9 cellular contexts compared by ENCODE assay signal in genomic region chr7:115476666-115477065, GRCh38.
DNase-seq lines count a peak whose midpoint lies in the region; TF ChIP-seq lines count a peak whose summit lies in the region.
"Had no signal": no experiment of that assay in that cellular context is flagged by ENCODE, and none has a peak within 500 bp of the region (broad histone marks: within the 10 kb centered on the region; RNA-seq: fewer than 3 reads in every experiment).

No MANE protein-coding gene starts in this region.

- peaks cover 3% of the 10 kb centered on the region for H3F3A ChIP-seq in neural cell (ENCODE audit: insufficient read depth, low read length, poor library complexity, severe bottlenecking)

- intact Hi-C loops in head of caudate nucleus (cut with DNase I): no loop called here

- no peaks in the 10 kb centered on the region for H3K9me3 ChIP-seq in duodenal mucosa (ENCODE audit: control insufficient read depth in 1 of 2, low read length in 2 of 2)
- H3K9me3 ChIP-seq in neural cell (ENCODE audit: low read length): no peaks in the 10 kb centered on the region

- DNase-seq in COR-L47 (lab: John Stamatoyannopoulos, UW) (peak; percentile 87), NCI-H1417 (lab: John Stamatoyannopoulos, UW) (peak; percentile 23 to 98 (median 83)), SHP77 (lab: John Stamatoyannopoulos, UW) (no peak), head of caudate nucleus (no peak)
- no peak for DNase-seq in stimulated activated CD4-positive, alpha-beta T cell treated with anti-CD3 and anti-CD28 coated beads, Interleukin-1b, Interleukin-23, amount 100 ng/mL, for 48 hours
- no peak for DNase-seq in activated CD4-positive, alpha-beta T cell treated with anti-CD3 and anti-CD28 coated beads, Interleukin-2, amount 50 U/mL, for 4 hours

- H4K20me1 ChIP-seq in neural cell (ENCODE audit: insufficient read depth): no peaks in the 10 kb centered on the region

- H3K4me3 ChIP-seq in duodenal mucosa (ENCODE audit: low read depth in 1 of 2, low read length in 2 of 2) (peak overlapping the region; percentile 46 to 49), neural cell (ENCODE audit: low read length) (peak overlapping the region; percentile 9)

- no peak for TF ChIP-seq EP300 in neural cell (conservative IDR thresholded peaks at IDR 0.05; ENCODE audit: poor library complexity, severe bottlenecking)

- H3K4me2 ChIP-seq in neural cell (ENCODE audit: low read length): no peak overlapping the region
- H3K4me2 ChIP-seq: KMS-11 had no signal

- H3K9me2 ChIP-seq in neural cell (ENCODE audit: insufficient read depth, low read length): no peaks in the 10 kb centered on the region

- H3K27ac ChIP-seq in duodenal mucosa (ENCODE audit: low read depth, low read length) (no peak overlapping the region), neural cell (ENCODE audit: low read length) (no peak overlapping the region)
- H3K27ac ChIP-seq: KMS-11 had no signal

- H3K27me3 ChIP-seq in duodenal mucosa (ENCODE audit: control insufficient read depth in 1 of 2, insufficient read depth in 2 of 2, low read length in 2 of 2) (peaks cover 4 to 9% of the 10 kb centered on the region in 2 donors), neural cell (ENCODE audit: insufficient read depth, low read depth, low read length) (peaks cover 12% of the 10 kb centered on the region)

- H3K36me3 ChIP-seq in duodenal mucosa (ENCODE audit: control insufficient read depth in 1 of 2, insufficient read depth in 2 of 2, low read length in 2 of 2) (no peaks in the 10 kb centered on the region), neural cell (ENCODE audit: insufficient read depth, low read length) (no peaks in the 10 kb centered on the region)

- TF ChIP-seq CTCF in neural cell (IDR thresholded peaks at IDR 0.05; ENCODE audit: poor library complexity, severe bottlenecking): no peak

- TF ChIP-seq RAD21 in neural cell (conservative IDR thresholded peaks at IDR 0.05): no peak

- H3K9ac ChIP-seq in duodenal mucosa (ENCODE audit: low read depth in 1 of 2, low read length in 2 of 2) (no peak overlapping the region), neural cell (ENCODE audit: low read length) (no peak overlapping the region)
- H3K9ac ChIP-seq: KMS-11 had no signal

- H2AFZ ChIP-seq in neural cell (ENCODE audit: low read depth, low read length): no peak overlapping the region

- no peaks in the 10 kb centered on the region for H3K4me1 ChIP-seq in duodenal mucosa (ENCODE audit: control insufficient read depth in 1 of 2, insufficient read depth in 2 of 2, low read length in 2 of 2)

- no peaks in the 10 kb centered on the region for H3K79me2 ChIP-seq in neural cell (replicated peaks; ENCODE audit: insufficient read depth, low read length)

TF ChIP-seq in neural cell, 6 proteins besides CTCF, POLR2A, EP300 and RAD21:
- TF ChIP-seq REST (IDR thresholded peaks at IDR 0.05; ENCODE audit: borderline replicate concordance) (no peak), MXI1 (conservative IDR thresholded peaks at IDR 0.05; ENCODE audit: poor library complexity, severe bottlenecking) (no peak), EZH2 (IDR thresholded peaks at IDR 0.05; ENCODE audit: borderline replicate concordance, insufficient read depth, low read length, poor library complexity, severe bottlenecking) (no peak), SMC3 (conservative IDR thresholded peaks at IDR 0.05; ENCODE audit: poor library complexity) (no peak), TAF1 (IDR thresholded peaks at IDR 0.05; ENCODE audit: low read depth) (no peak), POLR2AphosphoS5 (IDR thresholded peaks at IDR 0.05) (no peak)

Comparison
In these comparisons a context has a peak if more than half of its experiments do, and no peak if none do; other contexts are left out.
1. DNase-seq: peak in COR-L47 (single experiment) and NCI-H1417 (3 of 3); none in stimulated activated CD4-positive, alpha-beta T cell treated with anti-CD3 and anti-CD28 coated beads, Interleukin-1b, Interleukin-23, amount 100 ng/mL, for 48 hours (single experiment), SHP77 (0 of 2), head of caudate nucleus (0 of 42) and activated CD4-positive, alpha-beta T cell treated with anti-CD3 and anti-CD28 coated beads, Interleukin-2, amount 50 U/mL, for 4 hours (0 of 2).